Comparison of ENCODE assay signal across 9 cellular contexts in genomic region chr3:114624047-114624445, GRCh38.
A peak's percentile ranks its signal among the peaks of the same experiment; 100 is the strongest.
DNase-seq lines count a peak whose midpoint lies in the region; ATAC-seq and TF ChIP-seq lines count a peak whose summit lies in the region.
"Had no signal": no experiment of that assay in that cellular context is flagged by ENCODE, and none has a peak within 500 bp of the region (broad histone marks: within the 10 kb centered on the region; RNA-seq: fewer than 3 reads in every experiment).

No MANE protein-coding gene starts in this region.

- H3F3A ChIP-seq in GM23248 (ENCODE audit: insufficient read depth) = peaks cover 59% of the 10 kb centered on the region

- intact Hi-C loops in A673 (cut with micrococcal nuclease; ENCODE audit: unreplicated experiment) = no loop called here

- H3K36me3 ChIP-seq in GM23248 (ENCODE audit: low read depth) = no peaks in the 10 kb centered on the region
- H3K36me3 ChIP-seq in A673 (ENCODE audit: insufficient read depth, low read length, poor library complexity, severe bottlenecking) = no peaks in the 10 kb centered on the region

- peak overlapping the region; percentile 35 for H3K27ac Mint-ChIP-seq in stimulated activated effector memory CD8-positive, alpha-beta T cell treated with anti-CD3 and anti-CD28 coated beads, Interleukin-12 subunit alpha, Interleukin-12 subunit beta, amount 100 ng/mL, for 72 hours
- H3K27ac Mint-ChIP-seq in natural killer cell treated with Interleukin-12 subunit alpha and Interleukin-12 subunit beta and Interleukin-15 and Interleukin-18, amount 100 ng/mL, for 72 hours = no peak overlapping the region
- H3K27ac Mint-ChIP-seq: activated naive CD4-positive, alpha-beta T cell treated with anti-CD3 and anti-CD28 coated beads for 36 hours had no signal

- peaks cover 61% of the 10 kb centered on the region for H3K4me1 ChIP-seq in GM23248 (ENCODE audit: insufficient read depth)
- peaks cover 5% of the 10 kb centered on the region for H3K4me1 ChIP-seq in A673 (ENCODE audit: insufficient read depth, low read length, poor library complexity, severe bottlenecking)

- CTCF ChIA-PET in A673 (lab: Charles Lee) = no interaction called here

- H3K9ac ChIP-seq in GM23248 = peak overlapping the region; percentile 95

- no TSS peak for BruUV-seq in A673 (replicated peaks; lab: Mats Ljungman, UMichigan)

- peaks cover 17% of the 10 kb centered on the region for H3K4me1 Mint-ChIP-seq in stimulated activated effector memory CD8-positive, alpha-beta T cell treated with anti-CD3 and anti-CD28 coated beads, Interleukin-12 subunit alpha, Interleukin-12 subunit beta, amount 100 ng/mL, for 72 hours
- peaks cover 0 to 4% of the 10 kb centered on the region in 2 donors for H3K4me1 Mint-ChIP-seq in natural killer cell treated with Interleukin-12 subunit alpha and Interleukin-12 subunit beta and Interleukin-15 and Interleukin-18, amount 100 ng/mL, for 72 hours (ENCODE audit: low read depth in 2 of 2)

- in situ Hi-C loops in GM23248 (cut with MboI) = no loop called here

- POLR2A ChIA-PET in A673 (lab: Charles Lee; ENCODE audit: low non-redundant PET) = no interaction called here

- no peak for ATAC-seq in stimulated activated effector memory CD8-positive, alpha-beta T cell treated with anti-CD3 and anti-CD28 coated beads, Interleukin-12 subunit alpha, Interleukin-12 subunit beta, amount 100 ng/mL, for 72 hours
- no peak for ATAC-seq in natural killer cell treated with Interleukin-12 subunit alpha and Interleukin-12 subunit beta and Interleukin-15 and Interleukin-18, amount 100 ng/mL, for 72 hours

- peak overlapping the region; percentile 98 for H3K27ac ChIP-seq in GM23248
- H3K27ac ChIP-seq in layer of hippocampus (ENCODE audit: low read depth, low read length) = peak overlapping the region; percentile 85
- no peak overlapping the region for H3K27ac ChIP-seq in A673 (ENCODE audit: low read depth, low read length, poor library complexity, severe bottlenecking)

- H4K20me1 ChIP-seq in GM23248 (ENCODE audit: insufficient read depth) = no peaks in the 10 kb centered on the region

- WGBS in GM23248 (ENCODE audit: low coverage in 1 of 2, low lambda C conversion rate in 2 of 2, missing lambda C conversion rate in 2 of 2), 2 experiments = 1 to 3% methylated on average over 6 of the region's 6 CpGs

- no peaks in the 10 kb centered on the region for H3K36me3 Mint-ChIP-seq in stimulated activated effector memory CD8-positive, alpha-beta T cell treated with anti-CD3 and anti-CD28 coated beads, Interleukin-12 subunit alpha, Interleukin-12 subunit beta, amount 100 ng/mL, for 72 hours
- no peaks in the 10 kb centered on the region for H3K36me3 Mint-ChIP-seq in natural killer cell treated with Interleukin-12 subunit alpha and Interleukin-12 subunit beta and Interleukin-15 and Interleukin-18, amount 100 ng/mL, for 72 hours

- no peak overlapping the region for H3K4me3 Mint-ChIP-seq in stimulated activated effector memory CD8-positive, alpha-beta T cell treated with anti-CD3 and anti-CD28 coated beads, Interleukin-12 subunit alpha, Interleukin-12 subunit beta, amount 100 ng/mL, for 72 hours
- H3K4me3 Mint-ChIP-seq in natural killer cell treated with Interleukin-12 subunit alpha and Interleukin-12 subunit beta and Interleukin-15 and Interleukin-18, amount 100 ng/mL, for 72 hours = no peak overlapping the region
- H3K4me3 Mint-ChIP-seq: activated naive CD4-positive, alpha-beta T cell treated with anti-CD3 and anti-CD28 coated beads for 36 hours had no signal

- no peaks in the 10 kb centered on the region for H3K9me3 Mint-ChIP-seq in stimulated activated effector memory CD8-positive, alpha-beta T cell treated with anti-CD3 and anti-CD28 coated beads, Interleukin-12 subunit alpha, Interleukin-12 subunit beta, amount 100 ng/mL, for 72 hours
- H3K9me3 Mint-ChIP-seq in natural killer cell treated with Interleukin-12 subunit alpha and Interleukin-12 subunit beta and Interleukin-15 and Interleukin-18, amount 100 ng/mL, for 72 hours = no peaks in the 10 kb centered on the region
- H3K9me3 Mint-ChIP-seq: activated naive CD4-positive, alpha-beta T cell treated with anti-CD3 and anti-CD28 coated beads for 36 hours had no signal

- H3K79me2 ChIP-seq in GM23248 (ENCODE audit: insufficient read depth) = peaks cover 47% of the 10 kb centered on the region

- peak overlapping the region; percentile 82 for H3K4me3 ChIP-seq in GM23248
- peak overlapping the region; percentile 41 to 58 for H3K4me3 ChIP-seq in cardiac fibroblast (replicated peaks in 1 of 2; ENCODE audit: low read depth in 2 of 2, low read length in 2 of 2)
- H3K4me3 ChIP-seq in A673 (ENCODE audit: low read depth, low read length, poor library complexity, severe bottlenecking) = no peak overlapping the region

- no peaks in the 10 kb centered on the region for H3K27me3 Mint-ChIP-seq in natural killer cell treated with Interleukin-12 subunit alpha and Interleukin-12 subunit beta and Interleukin-15 and Interleukin-18, amount 100 ng/mL, for 72 hours

- H3K4me2 ChIP-seq in GM23248 (ENCODE audit: unreplicated experiment) = peak overlapping the region; percentile 97

- H3K27me3 ChIP-seq in GM23248 (replicated peaks; ENCODE audit: insufficient read depth) (no peaks in the 10 kb centered on the region), layer of hippocampus (ENCODE audit: control insufficient read depth, insufficient read depth, low read length) (no peaks in the 10 kb centered on the region), A673 (replicated peaks; ENCODE audit: insufficient read depth, low read depth, low read length, poor library complexity) (no peaks in the 10 kb centered on the region)

- H3K9me3 ChIP-seq in GM23248 (ENCODE audit: low read depth) = no peaks in the 10 kb centered on the region
- H3K9me3 ChIP-seq in A673 (ENCODE audit: low read depth, low read length, poor library complexity, severe bottlenecking) = no peaks in the 10 kb centered on the region

- DNase-seq in GM23248 (peak; percentile 69), cardiac fibroblast (ENCODE audit: low read depth in 2 of 2) (peak; percentile 71 to 79), A673 (ENCODE audit: low spot score) (no peak), Kasumi-1 (lab: John Stamatoyannopoulos, UW) (no peak)
- no peak for DNase-seq in stimulated activated effector memory CD8-positive, alpha-beta T cell treated with anti-CD3 and anti-CD28 coated beads, Interleukin-12 subunit alpha, Interleukin-12 subunit beta, amount 100 ng/mL, for 72 hours (ENCODE audit: low spot score in 2 of 2)
- no peak for DNase-seq in activated CD4-positive, alpha-beta T cell treated with anti-CD3 and anti-CD28 coated beads for 1 hour
- DNase-seq in natural killer cell treated with Interleukin-12 subunit alpha and Interleukin-12 subunit beta and Interleukin-15 and Interleukin-18, amount 100 ng/mL, for 72 hours (ENCODE audit: low spot score) = no peak

- no peak for TF ChIP-seq CTCF in cardiac fibroblast (IDR thresholded peaks at IDR 0.05; ENCODE audit: low read depth, low read length)
- TF ChIP-seq CTCF in A673 (conservative IDR thresholded peaks at IDR 0.05; ENCODE audit: low read depth, low read length) = no peak

- no peaks in the 10 kb centered on the region for H3K9me2 ChIP-seq in GM23248 (ENCODE audit: insufficient read depth)

- H2AFZ ChIP-seq in GM23248 = peak overlapping the region; percentile 65

Comparison
In these comparisons a context has a peak if more than half of its experiments do, and no peak if none do; other contexts are left out.
1. DNase-seq: peak in GM23248 (single experiment) and cardiac fibroblast (2 of 2); none in stimulated activated effector memory CD8-positive, alpha-beta T cell treated with anti-CD3 and anti-CD28 coated beads, Interleukin-12 subunit alpha, Interleukin-12 subunit beta, amount 100 ng/mL, for 72 hours (0 of 2), activated CD4-positive, alpha-beta T cell treated with anti-CD3 and anti-CD28 coated beads for 1 hour (single experiment), natural killer cell treated with Interleukin-12 subunit alpha and Interleukin-12 subunit beta and Interleukin-15 and Interleukin-18, amount 100 ng/mL, for 72 hours (single experiment), A673 (single experiment) and Kasumi-1 (0 of 2).